23 cellular contexts compared by ENCODE assay signal in the genomic region with DNA sequence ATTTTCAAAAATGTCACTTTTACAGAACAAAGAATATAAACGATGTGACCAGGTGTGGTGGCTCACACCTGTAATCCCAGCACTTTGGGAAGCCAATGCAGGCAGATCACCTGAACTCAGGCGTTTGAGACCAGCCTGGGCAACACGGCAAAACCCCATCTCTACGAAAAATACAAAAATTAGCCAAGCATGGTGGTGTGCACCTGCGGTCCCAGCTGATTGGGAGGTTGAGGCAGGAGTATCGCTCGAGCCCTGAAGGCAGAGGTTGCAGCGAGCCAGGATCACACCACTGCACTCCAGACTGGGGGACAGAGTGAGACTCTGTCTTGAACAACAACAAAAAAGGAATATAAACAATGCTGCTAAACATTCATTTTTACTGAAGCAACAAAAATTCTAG. TPM values are rescaled to one million over a fixed set of nuclear protein-coding genes. Genes with fewer than 3 reads are reported as not detected.
DNase-seq lines count a peak whose midpoint lies in the region; ATAC-seq, FAIRE-seq and TF ChIP-seq lines count a peak whose summit lies in the region.
"Had no signal": no experiment of that assay in that cellular context is flagged by ENCODE, and none has a peak within 500 bp of the region (broad histone marks: within the 10 kb centered on the region; RNA-seq: fewer than 3 reads in every experiment).

No MANE protein-coding gene starts in this region.

- H4K8ac ChIP-seq in trophoblast cell (ENCODE audit: low read depth, low read length) = no peak overlapping the region

- H3K14ac ChIP-seq in trophoblast cell (ENCODE audit: low read length) = no peak overlapping the region

- H2BK12ac ChIP-seq in trophoblast cell (ENCODE audit: low read length) = no peak overlapping the region

- WGBS in HepG2 (ENCODE audit: low lambda C conversion rate) = 97% methylated on average over 8 of the region's 8 CpGs
- WGBS in right lobe of liver (ENCODE audit: insufficient coverage, low coverage, low lambda C conversion rate, missing lambda C conversion rate) = 89% methylated on average over 6 of the region's 8 CpGs
- 90 to 96% methylated on average over 8 of the region's 8 CpGs for WGBS in endodermal cell (ENCODE audit: insufficient coverage in 1 of 2, insufficient read length in 1 of 2), 2 experiments
- no CpG with 5 or more reads among the region's 8 CpGs for WGBS in trophoblast cell (ENCODE audit: extremely low coverage, insufficient coverage, insufficient read length)

- POLR2A ChIA-PET in HepG2 (lab: Yijun Ruan, JAX) (interaction anchor here (1.7 to 6.2 kb wide), 2 partner anchors 15 kb away, joined by 7 to 68 read pairs; partner anchors contain the start of gene HEATR5A), WTC11 (lab: Charles Lee) (no interaction called here)

- H3K27ac ChIP-seq in HepG2 (ENCODE audit: extremely low read length, insufficient read depth, low read length) = no peak overlapping the region
- no peak overlapping the region for H3K27ac ChIP-seq in right lobe of liver
- no peak overlapping the region for H3K27ac ChIP-seq in endodermal cell (ENCODE audit: low read depth, low read length)
- no peak overlapping the region for H3K27ac ChIP-seq in trophoblast cell (ENCODE audit: low read depth, low read length)
- H3K27ac ChIP-seq in SJCRH30 = no peak overlapping the region
- H3K27ac ChIP-seq: 22Rv1; A549; BLaER1 treated with 17β-estradiol and CSF1 and Interleukin-3, amounts not matched to agents 10 nM and 100 nM; C4-2B had no signal

- H3K4me3 Mint-ChIP-seq in WTC11 = no peak overlapping the region
- H3K4me3 Mint-ChIP-seq in endodermal cell = no peak overlapping the region
- H3K4me3 Mint-ChIP-seq: B cell; CD4-positive, alpha-beta T cell; CD8-positive, alpha-beta T cell had no signal

- H3K9ac ChIP-seq in HepG2 (ENCODE audit: insufficient read depth, low read depth, low read length) (no peak overlapping the region), endodermal cell (ENCODE audit: extremely low read depth, low read length, poor library complexity, severe bottlenecking) (no peak overlapping the region), trophoblast cell (ENCODE audit: low read length) (no peak overlapping the region)
- H3K9ac ChIP-seq: BLaER1 treated with 17β-estradiol and CSF1 and Interleukin-3, amounts not matched to agents 10 nM and 100 nM had no signal

- ATAC-seq in HepG2 (no peak), right lobe of liver (no peak), WTC11 (no peak), HG03354 (IDR thresholded peaks at IDR 0.05; ENCODE audit: poor library complexity, severe bottlenecking, unreplicated experiment) (no peak), HG02610 (IDR thresholded peaks at IDR 0.05; ENCODE audit: unreplicated experiment) (no peak)
- ATAC-seq: A549; CD8-positive, alpha-beta T cell had no signal

- H3K9me3 ChIP-seq in HepG2 (ENCODE audit: low read length) = no peaks in the 10 kb centered on the region
- H3K9me3 ChIP-seq in right lobe of liver = no peaks in the 10 kb centered on the region
- H3K9me3 ChIP-seq in endodermal cell (ENCODE audit: control insufficient read depth, low read length) = no peaks in the 10 kb centered on the region
- no peaks in the 10 kb centered on the region for H3K9me3 ChIP-seq in trophoblast cell (ENCODE audit: insufficient read depth, low read depth, low read length)
- no peaks in the 10 kb centered on the region for H3K9me3 ChIP-seq in SJCRH30 (replicated peaks)
- H3K9me3 ChIP-seq: A549; BLaER1 treated with 17β-estradiol and CSF1 and Interleukin-3, amounts not matched to agents 10 nM and 100 nM; Caco-2 had no signal

- in situ Hi-C loops in HepG2 (cut with HindIII; ENCODE audit: extremely low pct_ligation_motif_present, low pct_unique_long_range_greater_than_20kb) = no loop called here

- H3K4me1 ChIP-seq in HepG2 (ENCODE audit: insufficient read depth, low read length) (peaks cover 6% of the 10 kb centered on the region), right lobe of liver (no peaks in the 10 kb centered on the region), endodermal cell (ENCODE audit: control insufficient read depth, insufficient read depth, low read length) (no peaks in the 10 kb centered on the region), trophoblast cell (ENCODE audit: control insufficient read depth in 1 of 2, insufficient read depth in 2 of 2, low read length in 2 of 2) (no peaks in the 10 kb centered on the region), SJCRH30 (no peaks in the 10 kb centered on the region)
- H3K4me1 ChIP-seq: A549 had no signal

- peaks cover 9% of the 10 kb centered on the region; the same call in 1 of the 2 replicates for H3K4me1 Mint-ChIP-seq in WTC11
- H3K4me1 Mint-ChIP-seq in endodermal cell = peaks cover 13% of the 10 kb centered on the region

- no peak overlapping the region for H3K23ac ChIP-seq in trophoblast cell (ENCODE audit: low read length)

- DNase-seq in HepG2 (ENCODE audit: low spot score) (no peak), right lobe of liver (no peak), WTC11 (ENCODE audit: low spot score) (no peak), endodermal cell (no peak), trophoblast cell (no peak), SJCRH30 (no peak)
- DNase-seq: AML-193; Caco-2; Calu3; CD4-positive, alpha-beta T cell; CD8-positive, alpha-beta T cell; DMS79 treated with DMSO at 0.1 percent for 48 hours; GF-D8 had no signal

- peak overlapping the region; percentile 89 for H3K4ac ChIP-seq in trophoblast cell (ENCODE audit: low read depth, low read length)

- no peaks in the 10 kb centered on the region for H4K20me1 ChIP-seq in HepG2 (ENCODE audit: insufficient read depth, low read length)

- no peak for FAIRE-seq in HepG2 (lab: Jason Lieb, UNC)
- FAIRE-seq: G401.6, GM12891, GM19239 had no signal

- H3K4me2 ChIP-seq in HepG2 (ENCODE audit: low read depth, low read length) = no peak overlapping the region
- no peak overlapping the region for H3K4me2 ChIP-seq in trophoblast cell (ENCODE audit: low read length)
- H3K4me2 ChIP-seq: A549; BLaER1 treated with 17β-estradiol and CSF1 and Interleukin-3, amounts not matched to agents 10 nM and 100 nM had no signal

- no peak for TF ChIP-seq RAD21 in HepG2 (CRISPR knock-in tag; IDR thresholded peaks at IDR 0.05)

- H3K27me3 Mint-ChIP-seq in WTC11 (ENCODE audit: low read depth) = no peaks in the 10 kb centered on the region
- no peaks in the 10 kb centered on the region for H3K27me3 Mint-ChIP-seq in endodermal cell (ENCODE audit: insufficient read depth)
- H3K27me3 Mint-ChIP-seq: B cell; CD4-positive, alpha-beta T cell had no signal

- no peak overlapping the region for H2AFZ ChIP-seq in HepG2 (ENCODE audit: low read length)
- no peak overlapping the region for H2AFZ ChIP-seq in trophoblast cell (ENCODE audit: insufficient read depth, low read length, poor library complexity)

- H2BK120ac ChIP-seq in trophoblast cell (ENCODE audit: insufficient read depth, low read length, poor library complexity) = no peak overlapping the region

- peaks cover 4 to 16% of the 10 kb centered on the region in 2 experiments for H3K36me3 ChIP-seq in HepG2 (replicated peaks in 1 of 2; ENCODE audit: control insufficient read depth in 1 of 2, insufficient read depth in 2 of 2, low read length in 2 of 2)
- peaks cover 0 to 1% (median 0%) of the 10 kb centered on the region in 4 donors for H3K36me3 ChIP-seq in right lobe of liver
- H3K36me3 ChIP-seq in endodermal cell (ENCODE audit: control insufficient read depth, insufficient read depth, low read length) = peaks cover 20% of the 10 kb centered on the region
- peaks cover 3 to 4% of the 10 kb centered on the region in 2 experiments for H3K36me3 ChIP-seq in trophoblast cell (ENCODE audit: control insufficient read depth in 1 of 2, insufficient read depth in 2 of 2, low read length in 2 of 2)
- H3K36me3 ChIP-seq in SJCRH30 = 0 out of 2 replicates have a peak, but pooled peaks cover 3% of the 10 kb centered on the region

- H3K4me3 ChIP-seq in HepG2 (replicated peaks in 1 of 3; ENCODE audit: insufficient read depth in 1 of 3, low read depth in 2 of 3, low read length in 3 of 3) (no peak overlapping the region), right lobe of liver (no peak overlapping the region), endodermal cell (ENCODE audit: low read length) (no peak overlapping the region), trophoblast cell (ENCODE audit: low read depth, low read length) (no peak overlapping the region), SJCRH30 (no peak overlapping the region)
- H3K4me3 ChIP-seq: A549; BLaER1 treated with 17β-estradiol and CSF1 and Interleukin-3, amounts not matched to agents 10 nM and 100 nM had no signal

- no peak for TF ChIP-seq EP300 in HepG2 (IDR thresholded peaks at IDR 0.05; ENCODE audit: low read depth in 2 of 2, low read length in 2 of 2)
- TF ChIP-seq EP300 in HepG2 (CRISPR knock-in tag; IDR thresholded peaks at IDR 0.05; ENCODE audit: borderline replicate concordance) = no peak

- no peak overlapping the region for H3K18ac ChIP-seq in trophoblast cell (ENCODE audit: low read length)

- TF ChIP-seq CTCF in HepG2 (CRISPR knock-in tag; IDR thresholded peaks at IDR 0.05) (no peak), right lobe of liver (IDR thresholded peaks at IDR 0.05) (no peak), WTC11 (IDR thresholded peaks at IDR 0.05) (no peak), endodermal cell (conservative IDR thresholded peaks at IDR 0.05) (no peak)

- no TSS peak for BruUV-seq in HepG2 (replicated peaks; lab: Mats Ljungman, UMichigan)

- H3K27ac Mint-ChIP-seq in WTC11 (peak overlapping the region; percentile 78), endodermal cell (peak overlapping the region; percentile 58)
- H3K27ac Mint-ChIP-seq: B cell; CD4-positive, alpha-beta T cell; CD8-positive, alpha-beta T cell had no signal

- H4K91ac ChIP-seq in trophoblast cell (ENCODE audit: low read depth, low read length) = peak overlapping the region; percentile 14

- CTCF ChIA-PET in HepG2 (lab: Yijun Ruan, JAX; ENCODE audit: low intra/inter-chr PET ratio, low total read pairs) = no interaction called here
- CTCF ChIA-PET in WTC11 (lab: Charles Lee) = interaction anchor here (0.6 to 1.4 kb wide), 2 partner anchors 15 to 46 kb away, joined by 4 to 6 read pairs; partner anchors contain the start of gene HEATR5A

- H3K36me3 Mint-ChIP-seq in WTC11 = peaks cover 13% of the 10 kb centered on the region
- H3K36me3 Mint-ChIP-seq in endodermal cell (ENCODE audit: low read depth) = peaks cover 18% of the 10 kb centered on the region

- peaks cover 23% of the 10 kb centered on the region for H3K79me2 ChIP-seq in HepG2 (ENCODE audit: insufficient read depth, low read length)
- peaks cover 2% of the 10 kb centered on the region for H3K79me2 ChIP-seq in trophoblast cell (ENCODE audit: control insufficient read depth, insufficient read depth, low read length, poor library complexity)

- TF ChIP-seq POLR2A in HepG2 (IDR thresholded peaks at IDR 0.05; ENCODE audit: insufficient read depth in 1 of 2, low read depth in 2 of 2, low read length in 2 of 2) = no peak
- no peak for TF ChIP-seq POLR2A in right lobe of liver (IDR thresholded peaks at IDR 0.05)

- H3K9me3 Mint-ChIP-seq in WTC11 (no peaks in the 10 kb centered on the region), endodermal cell (no peaks in the 10 kb centered on the region)
- H3K9me3 Mint-ChIP-seq: CD4-positive, alpha-beta T cell; CD8-positive, alpha-beta T cell had no signal

- no peaks in the 10 kb centered on the region for H3K79me1 ChIP-seq in trophoblast cell (ENCODE audit: low read length)

- H2BK5ac ChIP-seq in trophoblast cell (ENCODE audit: low read depth, low read length, poor library complexity) = no peak overlapping the region

- H2AK5ac ChIP-seq in trophoblast cell (ENCODE audit: low read length) = no peak overlapping the region

- intact Hi-C loops in HepG2 (cut with micrococcal nuclease; ENCODE audit: unreplicated experiment) = no loop called here
- intact Hi-C loops in right lobe of liver (cut with DNase I) = no loop called here

- H3K27me3 ChIP-seq in HepG2 (ENCODE audit: control insufficient read depth in 1 of 2, insufficient read depth in 2 of 2, low read length in 2 of 2) (no peaks in the 10 kb centered on the region), right lobe of liver (no peaks in the 10 kb centered on the region), endodermal cell (ENCODE audit: control insufficient read depth, insufficient read depth, low read length, poor library complexity, severe bottlenecking) (no peaks in the 10 kb centered on the region), trophoblast cell (ENCODE audit: insufficient read depth, low read length) (no peaks in the 10 kb centered on the region), SJCRH30 (no peaks in the 10 kb centered on the region)
- H3K27me3 ChIP-seq: BLaER1 treated with 17β-estradiol and CSF1 and Interleukin-3, amounts not matched to agents 10 nM and 100 nM had no signal

- no peak overlapping the region for H4K12ac ChIP-seq in trophoblast cell (ENCODE audit: low read depth, low read length)

RNA-seq across cellular contexts. Expression of gene HEATR5A, which starts 15.2 kb away (rescaled TPM):
- total RNA-seq in HepG2 (2016; rRNA removed; fragmentation: Illumina TruSeq; extraction: Trizol) (105 and 172 TPM in 2 replicates), right lobe of liver (10 to 100 TPM; 13.2 to 20.8 (median 17.6) TPM), WTC11 (2021) (29.6 to 36.2 TPM (median 31.6 TPM) in 3 replicates), endodermal cell (10 to 100 TPM; 31.7 to 36.4 TPM)
- total RNA-seq in HepG2 (2016; cell fraction: cytosol; rRNA removed; fragmentation: Illumina TruSeq; extraction: Trizol; ENCODE audit: low read depth) = 20.4 and 21.9 TPM in 2 replicates
- total RNA-seq in HepG2 (2016; cell fraction: insoluble cytoplasmic fraction; rRNA removed; fragmentation: Illumina TruSeq; extraction: Trizol) = 101 and 173 TPM in 2 replicates
- 25.0 and 28.4 TPM in 2 replicates for total RNA-seq in HepG2 (2016; cell fraction: membrane; rRNA removed; fragmentation: Illumina TruSeq; extraction: Trizol)
- 106 and 117 TPM in 2 replicates for total RNA-seq in HepG2 (2016; cell fraction: nucleus; rRNA removed; fragmentation: Illumina TruSeq; extraction: Trizol)
- polyA plus RNA-seq in HepG2 (2011; rRNA removed) = 35.4 and 36.4 TPM in 2 replicates
- 18.7 and 28.7 TPM in 2 replicates for polyA plus RNA-seq in HepG2 (2011; cell fraction: cytosol; rRNA removed)
- polyA plus RNA-seq in HepG2 (2011; cell fraction: nucleus; rRNA removed) = 17.1 and 21.5 TPM in 2 replicates
- 36.1 and 45.9 TPM in 2 replicates for polyA plus RNA-seq in HepG2 (2012)
- 7.9 and 8.6 TPM in 2 replicates for polyA plus RNA-seq in HepG2 (2016; cell fraction: cytosol; fragmentation: Illumina TruSeq; extraction: Trizol; ENCODE audit: low read depth)
- 69.4 and 72.9 TPM in 2 replicates for polyA plus RNA-seq in HepG2 (2016; cell fraction: insoluble cytoplasmic fraction; fragmentation: Illumina TruSeq; extraction: Trizol; ENCODE audit: low read depth)
- polyA plus RNA-seq in HepG2 (2016; cell fraction: membrane; fragmentation: Illumina TruSeq; extraction: Trizol; ENCODE audit: low read depth) = 11.9 and 12.6 TPM in 2 replicates
- polyA plus RNA-seq in HepG2 (2016; cell fraction: nucleus; fragmentation: Illumina TruSeq; extraction: Trizol; ENCODE audit: insufficient read depth, low read depth) = 46.2 and 49.9 TPM in 2 replicates
- polyA minus RNA-seq in HepG2 (2011; rRNA and poly(A)+ RNA removed; ENCODE audit: low replicate concordance) = 118 and 198 TPM in 2 replicates
- polyA minus RNA-seq in HepG2 (2011; cell fraction: cytosol; rRNA and poly(A)+ RNA removed) = 44.9 and 53.1 TPM in 2 replicates
- polyA minus RNA-seq in HepG2 (2011; cell fraction: nucleus; rRNA and poly(A)+ RNA removed) = 106 and 121 TPM in 2 replicates
- polyA plus RNA-seq in endodermal cell (2013, experiment 1 of 2) = 9.7 TPM
- 10.4 TPM for polyA plus RNA-seq in endodermal cell (2013, experiment 2 of 2)
- 32.7 and 34.2 TPM in 2 replicates for polyA plus RNA-seq in trophoblast cell (2013)
- total RNA-seq in SJCRH30 (2014; rRNA removed; shearing (Covaris generic)) = 15.5 and 20.6 TPM in 2 replicates

RNA-seq across cellular contexts. Expression of gene DTD2, which starts 52.2 kb away (rescaled TPM):
- total RNA-seq in HepG2 (2016; rRNA removed; fragmentation: Illumina TruSeq; extraction: Trizol) (49.8 and 68.8 TPM in 2 replicates), right lobe of liver (10 to 100 TPM in 4 of 6 experiments, 1 to 10 TPM in 2; 8.1 to 20.0 (median 11.8) TPM), WTC11 (2021) (16.7 to 18.5 TPM (median 17.9 TPM) in 3 replicates), endodermal cell (10 to 100 TPM; 12.7 to 14.9 TPM)
- total RNA-seq in HepG2 (2016; cell fraction: cytosol; rRNA removed; fragmentation: Illumina TruSeq; extraction: Trizol; ENCODE audit: low read depth) = 29.9 and 37.9 TPM in 2 replicates
- total RNA-seq in HepG2 (2016; cell fraction: insoluble cytoplasmic fraction; rRNA removed; fragmentation: Illumina TruSeq; extraction: Trizol) = 53.1 and 63.5 TPM in 2 replicates
- 110 and 116 TPM in 2 replicates for total RNA-seq in HepG2 (2016; cell fraction: membrane; rRNA removed; fragmentation: Illumina TruSeq; extraction: Trizol)
- 23.2 and 25.1 TPM in 2 replicates for total RNA-seq in HepG2 (2016; cell fraction: nucleus; rRNA removed; fragmentation: Illumina TruSeq; extraction: Trizol)
- 22.3 and 22.5 TPM in 2 replicates for polyA plus RNA-seq in HepG2 (2011; rRNA removed)
- polyA plus RNA-seq in HepG2 (2011; cell fraction: cytosol; rRNA removed) = 29.0 and 29.5 TPM in 2 replicates
- polyA plus RNA-seq in HepG2 (2011; cell fraction: nucleus; rRNA removed) = 12.9 and 15.9 TPM in 2 replicates
- 22.3 and 30.1 TPM in 2 replicates for polyA plus RNA-seq in HepG2 (2012)
- 23.7 and 37.0 TPM in 2 replicates for polyA plus RNA-seq in HepG2 (2016; cell fraction: cytosol; fragmentation: Illumina TruSeq; extraction: Trizol; ENCODE audit: low read depth)
- 61.0 and 63.9 TPM in 2 replicates for polyA plus RNA-seq in HepG2 (2016; cell fraction: insoluble cytoplasmic fraction; fragmentation: Illumina TruSeq; extraction: Trizol; ENCODE audit: low read depth)
- polyA plus RNA-seq in HepG2 (2016; cell fraction: membrane; fragmentation: Illumina TruSeq; extraction: Trizol; ENCODE audit: low read depth) = 76.4 and 78.9 TPM in 2 replicates
- 28.5 and 28.7 TPM in 2 replicates for polyA plus RNA-seq in HepG2 (2016; cell fraction: nucleus; fragmentation: Illumina TruSeq; extraction: Trizol; ENCODE audit: insufficient read depth, low read depth)
- polyA minus RNA-seq in HepG2 (2011; rRNA and poly(A)+ RNA removed; ENCODE audit: low replicate concordance) = 7.0 and 35.4 TPM in 2 replicates
- 28.0 and 32.8 TPM in 2 replicates for polyA minus RNA-seq in HepG2 (2011; cell fraction: cytosol; rRNA and poly(A)+ RNA removed)
- 26.9 and 32.9 TPM in 2 replicates for polyA minus RNA-seq in HepG2 (2011; cell fraction: nucleus; rRNA and poly(A)+ RNA removed)
- polyA plus RNA-seq in endodermal cell (2013, experiment 1 of 2) = 19.2 TPM
- 16.2 TPM for polyA plus RNA-seq in endodermal cell (2013, experiment 2 of 2)
- 6.9 and 7.2 TPM in 2 replicates for polyA plus RNA-seq in trophoblast cell (2013)
- 26.3 and 26.4 TPM in 2 replicates for total RNA-seq in SJCRH30 (2014; rRNA removed; shearing (Covaris generic))
